ENCODE assay signal across 13 cellular contexts in the genomic region with DNA sequence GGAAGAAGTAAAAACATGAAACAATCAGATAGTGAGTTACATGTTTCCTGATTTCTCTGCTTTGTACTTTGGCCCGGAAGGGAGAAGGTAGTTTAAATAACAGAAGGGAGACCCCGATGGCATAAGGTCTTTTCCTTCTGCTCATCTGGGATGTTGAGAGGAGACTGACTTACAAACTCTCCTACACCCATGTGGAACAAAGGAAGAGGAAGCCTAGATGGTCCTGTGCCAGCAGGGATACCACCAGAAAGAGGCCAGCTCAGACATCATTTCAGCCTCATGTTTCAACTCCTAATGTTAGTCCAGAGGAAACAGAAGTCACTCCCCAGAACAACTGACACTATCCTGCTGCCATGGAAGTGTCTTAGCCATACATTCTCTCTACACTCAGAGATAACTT.
"Had no signal": no experiment of that assay in that cellular context is flagged by ENCODE, and none has a peak within 500 bp of the region (broad histone marks: within the 10 kb centered on the region; RNA-seq: fewer than 3 reads in every experiment).

No MANE protein-coding gene starts in this region.

- H3K4me3 Mint-ChIP-seq: activated B cell treated with CpG ODN at 0.5 μM for 24 hours; activated CD8-positive, alpha-beta T cell treated with anti-CD3 and anti-CD28 coated beads for 36 hours; activated T-cell treated with anti-CD3 and anti-CD28 coated beads, Interleukin-2, amount 50 U/mL, for 4 hours; nephron; type B pancreatic cell had no signal

- H3K27ac Mint-ChIP-seq: activated B cell treated with CpG ODN at 0.5 μM for 24 hours; activated CD8-positive, alpha-beta T cell treated with anti-CD3 and anti-CD28 coated beads for 36 hours; activated naive CD4-positive, alpha-beta T cell treated with anti-CD3 and anti-CD28 coated beads, Interleukin-2, amount 50 U/mL, for 72 hours; nephron; type B pancreatic cell had no signal

- H3K9me3 Mint-ChIP-seq: activated B cell treated with CpG ODN at 0.5 μM for 24 hours; activated CD8-positive, alpha-beta T cell treated with anti-CD3 and anti-CD28 coated beads for 36 hours; activated naive CD4-positive, alpha-beta T cell treated with anti-CD3 and anti-CD28 coated beads, Interleukin-2, amount 50 U/mL, for 72 hours; activated T-cell treated with anti-CD3 and anti-CD28 coated beads, Interleukin-2, amount 50 U/mL, for 4 hours; type B pancreatic cell had no signal

- ATAC-seq: activated CD8-positive, alpha-beta T cell treated with anti-CD3 and anti-CD28 coated beads for 36 hours; activated T-cell treated with anti-CD3 and anti-CD28 coated beads, Interleukin-2, amount 50 U/mL, for 4 hours; left lung; sciatic nerve; stimulated activated naive CD8-positive, alpha-beta T cell treated with anti-CD3 and anti-CD28 coated beads, Interleukin-15, Interleukin-2, amounts not matched to agents 100 U/mL and 50 U/mL, for 24 hours had no signal

- H3K4me1 Mint-ChIP-seq: activated B cell treated with CpG ODN at 0.5 μM for 24 hours, nephron had no signal

- H3K4me1 ChIP-seq: left lung had no signal

- H3K36me3 Mint-ChIP-seq: activated naive CD4-positive, alpha-beta T cell treated with anti-CD3 and anti-CD28 coated beads, Interleukin-2, amount 50 U/mL, for 72 hours; type B pancreatic cell had no signal

- H3K27me3 ChIP-seq: left lung had no signal

- H3K36me3 ChIP-seq: left lung had no signal

- H3K4me3 ChIP-seq: left lung had no signal

- H3K27me3 Mint-ChIP-seq: type B pancreatic cell had no signal

- DNase-seq: activated B cell treated with CpG ODN at 0.5 μM for 24 hours; activated CD4-positive, alpha-beta T cell treated with anti-CD3 and anti-CD28 coated beads for 48 hours; activated CD8-positive, alpha-beta T cell treated with anti-CD3 and anti-CD28 coated beads for 36 hours; activated effector memory CD4-positive, alpha-beta T cell treated with anti-CD3 and anti-CD28 coated beads, Interleukin-2, amount 50 U/mL, for 16 hours; activated T-cell treated with anti-CD3 and anti-CD28 coated beads, Interleukin-2, amount 50 U/mL, for 4 hours; foreskin melanocyte; head of caudate nucleus; left lung; stimulated activated naive CD8-positive, alpha-beta T cell treated with anti-CD3 and anti-CD28 coated beads, Interleukin-15, Interleukin-2, amounts not matched to agents 100 U/mL and 50 U/mL, for 24 hours had no signal

- H3K27ac ChIP-seq: left lung had no signal
